In the genomic region with DNA sequence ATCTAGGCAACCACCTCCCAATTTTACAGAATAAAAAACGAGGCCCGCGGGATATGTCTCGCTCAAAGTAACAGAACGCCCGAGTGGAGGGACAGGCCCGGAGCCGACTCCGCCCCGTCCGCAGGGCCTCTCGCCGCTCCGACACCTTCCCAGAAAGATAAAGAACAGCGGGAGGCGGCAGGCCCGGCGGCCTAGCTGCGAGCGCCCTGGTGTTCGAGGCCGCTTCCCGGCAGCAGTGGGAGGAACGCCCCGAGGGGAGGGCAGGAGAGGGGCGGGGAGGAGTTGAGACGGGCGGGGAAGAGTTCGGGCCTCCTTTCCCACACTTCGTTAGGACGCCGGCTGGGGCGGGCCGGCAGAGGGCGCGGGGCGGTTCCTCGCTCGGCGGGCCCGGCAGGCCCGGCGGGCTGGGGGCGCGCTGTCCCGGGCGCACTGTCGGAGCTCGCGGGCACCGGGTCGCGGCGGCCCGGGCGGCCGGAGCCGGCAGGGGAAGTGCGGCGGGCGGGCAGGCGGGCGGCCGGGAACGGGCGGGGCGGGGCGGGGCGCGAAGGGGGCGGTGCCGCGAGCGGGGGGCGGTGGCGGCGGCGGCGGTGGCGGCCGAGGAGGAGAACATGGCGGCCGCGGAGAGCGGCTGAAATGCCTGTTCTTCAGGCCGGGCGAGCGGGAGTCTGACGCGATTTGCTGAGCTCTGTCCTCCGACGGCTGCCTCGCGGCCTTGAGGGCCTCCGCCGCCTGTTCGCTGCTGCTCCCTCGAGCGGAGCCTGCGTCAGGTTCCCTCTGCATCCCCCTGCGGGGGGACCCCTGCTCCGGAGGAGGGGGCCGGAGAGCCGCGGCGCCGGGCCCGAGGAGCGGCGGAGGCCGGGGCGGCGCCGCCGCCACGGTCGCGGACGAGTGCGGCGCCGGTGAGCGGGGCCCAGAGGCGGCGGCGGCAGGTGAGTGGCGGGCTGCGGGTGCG, we compare ENCODE assay signal across 1 cellular context.
TF ChIP-seq lines count a peak whose summit lies in the region.

A gene (plus strand): TSS at position 581 of the 952 bp plus-strand sequence. CDS start 167,424 bp downstream, outside the sequence.

TF ChIP-seq in HEK293, 187 proteins besides CTCF, POLR2A, EP300 and RAD21 (continued from another document and continues in another):
- TF ChIP-seq, protein P1, sequence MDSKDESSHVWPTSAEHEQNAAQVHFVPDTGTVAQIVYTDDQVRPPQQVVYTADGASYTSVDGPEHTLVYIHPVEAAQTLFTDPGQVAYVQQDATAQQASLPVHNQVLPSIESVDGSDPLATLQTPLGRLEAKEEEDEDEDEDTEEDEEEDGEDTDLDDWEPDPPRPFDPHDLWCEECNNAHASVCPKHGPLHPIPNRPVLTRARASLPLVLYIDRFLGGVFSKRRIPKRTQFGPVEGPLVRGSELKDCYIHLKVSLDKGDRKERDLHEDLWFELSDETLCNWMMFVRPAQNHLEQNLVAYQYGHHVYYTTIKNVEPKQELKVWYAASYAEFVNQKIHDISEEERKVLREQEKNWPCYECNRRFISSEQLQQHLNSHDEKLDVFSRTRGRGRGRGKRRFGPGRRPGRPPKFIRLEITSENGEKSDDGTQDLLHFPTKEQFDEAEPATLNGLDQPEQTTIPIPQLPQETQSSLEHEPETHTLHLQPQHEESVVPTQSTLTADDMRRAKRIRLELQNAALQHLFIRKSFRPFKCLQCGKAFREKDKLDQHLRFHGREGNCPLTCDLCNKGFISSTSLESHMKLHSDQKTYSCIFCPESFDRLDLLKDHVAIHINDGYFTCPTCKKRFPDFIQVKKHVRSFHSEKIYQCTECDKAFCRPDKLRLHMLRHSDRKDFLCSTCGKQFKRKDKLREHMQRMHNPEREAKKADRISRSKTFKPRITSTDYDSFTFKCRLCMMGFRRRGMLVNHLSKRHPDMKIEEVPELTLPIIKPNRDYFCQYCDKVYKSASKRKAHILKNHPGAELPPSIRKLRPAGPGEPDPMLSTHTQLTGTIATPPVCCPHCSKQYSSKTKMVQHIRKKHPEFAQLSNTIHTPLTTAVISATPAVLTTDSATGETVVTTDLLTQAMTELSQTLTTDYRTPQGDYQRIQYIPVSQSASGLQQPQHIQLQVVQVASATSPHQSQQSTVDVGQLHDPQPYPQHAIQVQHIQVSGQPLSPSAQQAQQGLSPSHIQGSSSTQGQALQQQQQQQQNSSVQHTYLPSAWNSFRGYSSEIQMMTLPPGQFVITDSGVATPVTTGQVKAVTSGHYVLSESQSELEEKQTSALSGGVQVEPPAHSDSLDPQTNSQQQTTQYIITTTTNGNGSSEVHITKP (tag by site-specific recombination; IDR thresholded peaks at IDR 0.05), result no peak
- TF ChIP-seq ZNF433 (tag by site-specific recombination; IDR thresholded peaks at IDR 0.05; ENCODE audit: low read depth), result no peak
- TF ChIP-seq, protein P2, sequence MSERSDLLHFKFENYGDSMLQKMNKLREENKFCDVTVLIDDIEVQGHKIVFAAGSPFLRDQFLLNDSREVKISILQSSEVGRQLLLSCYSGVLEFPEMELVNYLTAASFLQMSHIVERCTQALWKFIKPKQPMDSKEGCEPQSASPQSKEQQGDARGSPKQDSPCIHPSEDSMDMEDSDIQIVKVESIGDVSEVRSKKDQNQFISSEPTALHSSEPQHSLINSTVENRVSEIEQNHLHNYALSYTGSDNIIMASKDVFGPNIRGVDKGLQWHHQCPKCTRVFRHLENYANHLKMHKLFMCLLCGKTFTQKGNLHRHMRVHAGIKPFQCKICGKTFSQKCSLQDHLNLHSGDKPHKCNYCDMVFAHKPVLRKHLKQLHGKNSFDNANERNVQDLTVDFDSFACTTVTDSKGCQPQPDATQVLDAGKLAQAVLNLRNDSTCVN (tag by site-specific recombination; optimal IDR thresholded peaks at IDR 0.05), result peak; percentile 45
- no peak for TF ChIP-seq ZNF596 (tag by site-specific recombination; IDR thresholded peaks at IDR 0.05)
- no peak for TF ChIP-seq ZSCAN23 (tag by site-specific recombination; IDR thresholded peaks at IDR 0.05)
- TF ChIP-seq, protein P3, sequence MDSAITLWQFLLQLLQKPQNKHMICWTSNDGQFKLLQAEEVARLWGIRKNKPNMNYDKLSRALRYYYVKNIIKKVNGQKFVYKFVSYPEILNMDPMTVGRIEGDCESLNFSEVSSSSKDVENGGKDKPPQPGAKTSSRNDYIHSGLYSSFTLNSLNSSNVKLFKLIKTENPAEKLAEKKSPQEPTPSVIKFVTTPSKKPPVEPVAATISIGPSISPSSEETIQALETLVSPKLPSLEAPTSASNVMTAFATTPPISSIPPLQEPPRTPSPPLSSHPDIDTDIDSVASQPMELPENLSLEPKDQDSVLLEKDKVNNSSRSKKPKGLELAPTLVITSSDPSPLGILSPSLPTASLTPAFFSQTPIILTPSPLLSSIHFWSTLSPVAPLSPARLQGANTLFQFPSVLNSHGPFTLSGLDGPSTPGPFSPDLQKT (IDR thresholded peaks at IDR 0.05; ENCODE audit: borderline replicate concordance, low read depth, low read length), result no peak
- TF ChIP-seq ZNF664 (tag by site-specific recombination; IDR thresholded peaks at IDR 0.05), result no peak
- TF ChIP-seq KLF8 (tag by site-specific recombination; IDR thresholded peaks at IDR 0.05), result peak; percentile 68
- TF ChIP-seq KLF16 (tag by site-specific recombination; IDR thresholded peaks at IDR 0.05), result peak; percentile 27; the same call in 1 of the 2 replicates
- TF ChIP-seq, protein P4, sequence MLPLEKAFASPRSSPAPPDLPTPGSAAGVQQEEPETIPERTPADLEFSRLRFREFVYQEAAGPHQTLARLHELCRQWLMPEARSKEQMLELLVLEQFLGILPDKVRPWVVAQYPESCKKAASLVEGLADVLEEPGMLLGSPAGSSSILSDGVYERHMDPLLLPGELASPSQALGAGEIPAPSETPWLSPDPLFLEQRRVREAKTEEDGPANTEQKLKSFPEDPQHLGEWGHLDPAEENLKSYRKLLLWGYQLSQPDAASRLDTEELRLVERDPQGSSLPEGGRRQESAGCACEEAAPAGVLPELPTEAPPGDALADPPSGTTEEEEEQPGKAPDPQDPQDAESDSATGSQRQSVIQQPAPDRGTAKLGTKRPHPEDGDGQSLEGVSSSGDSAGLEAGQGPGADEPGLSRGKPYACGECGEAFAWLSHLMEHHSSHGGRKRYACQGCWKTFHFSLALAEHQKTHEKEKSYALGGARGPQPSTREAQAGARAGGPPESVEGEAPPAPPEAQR (tag by site-specific recombination; IDR thresholded peaks at IDR 0.05), result no peak
- TF ChIP-seq EGR2 (tag by site-specific recombination; IDR thresholded peaks at IDR 0.05; ENCODE audit: low read depth), result peak; percentile 32; the same call in 1 of the 2 replicates
- TF ChIP-seq ZNF133 (tag by site-specific recombination; IDR thresholded peaks at IDR 0.05), result no peak
- no peak for TF ChIP-seq ZNF404 (tag by site-specific recombination; IDR thresholded peaks at IDR 0.05)
- peak; percentile 48; the same call in 1 of the 2 replicates for TF ChIP-seq WT1 (tag by site-specific recombination; IDR thresholded peaks at IDR 0.05)
- TF ChIP-seq ZNF266 (tag by site-specific recombination; IDR thresholded peaks at IDR 0.05; ENCODE audit: low read depth), result no peak
- peak; percentile 83 for TF ChIP-seq ZNF341 (tag by site-specific recombination; IDR thresholded peaks at IDR 0.05; ENCODE audit: low read depth)
- TF ChIP-seq YY2 (tag by site-specific recombination; IDR thresholded peaks at IDR 0.05), result peak; percentile 29; the same call in 1 of the 2 replicates
- TF ChIP-seq, protein P5, sequence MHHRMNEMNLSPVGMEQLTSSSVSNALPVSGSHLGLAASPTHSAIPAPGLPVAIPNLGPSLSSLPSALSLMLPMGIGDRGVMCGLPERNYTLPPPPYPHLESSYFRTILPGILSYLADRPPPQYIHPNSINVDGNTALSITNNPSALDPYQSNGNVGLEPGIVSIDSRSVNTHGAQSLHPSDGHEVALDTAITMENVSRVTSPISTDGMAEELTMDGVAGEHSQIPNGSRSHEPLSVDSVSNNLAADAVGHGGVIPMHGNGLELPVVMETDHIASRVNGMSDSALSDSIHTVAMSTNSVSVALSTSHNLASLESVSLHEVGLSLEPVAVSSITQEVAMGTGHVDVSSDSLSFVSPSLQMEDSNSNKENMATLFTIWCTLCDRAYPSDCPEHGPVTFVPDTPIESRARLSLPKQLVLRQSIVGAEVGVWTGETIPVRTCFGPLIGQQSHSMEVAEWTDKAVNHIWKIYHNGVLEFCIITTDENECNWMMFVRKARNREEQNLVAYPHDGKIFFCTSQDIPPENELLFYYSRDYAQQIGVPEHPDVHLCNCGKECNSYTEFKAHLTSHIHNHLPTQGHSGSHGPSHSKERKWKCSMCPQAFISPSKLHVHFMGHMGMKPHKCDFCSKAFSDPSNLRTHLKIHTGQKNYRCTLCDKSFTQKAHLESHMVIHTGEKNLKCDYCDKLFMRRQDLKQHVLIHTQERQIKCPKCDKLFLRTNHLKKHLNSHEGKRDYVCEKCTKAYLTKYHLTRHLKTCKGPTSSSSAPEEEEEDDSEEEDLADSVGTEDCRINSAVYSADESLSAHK (tag by site-specific recombination; IDR thresholded peaks at IDR 0.05), result no peak
- no peak for TF ChIP-seq ZNF521 (tag by site-specific recombination; IDR thresholded peaks at IDR 0.05)
- no peak for TF ChIP-seq ZNF138 (tag by site-specific recombination; IDR thresholded peaks at IDR 0.05; ENCODE audit: borderline replicate concordance)
- TF ChIP-seq ZNF426 (tag by site-specific recombination; IDR thresholded peaks at IDR 0.05), result no peak
- no peak for TF ChIP-seq ZNF202 (tag by site-specific recombination; IDR thresholded peaks at IDR 0.05; ENCODE audit: borderline replicate concordance)
- TF ChIP-seq ZBTB20 (tag by site-specific recombination; IDR thresholded peaks at IDR 0.05), result no peak
- TF ChIP-seq, protein P6, sequence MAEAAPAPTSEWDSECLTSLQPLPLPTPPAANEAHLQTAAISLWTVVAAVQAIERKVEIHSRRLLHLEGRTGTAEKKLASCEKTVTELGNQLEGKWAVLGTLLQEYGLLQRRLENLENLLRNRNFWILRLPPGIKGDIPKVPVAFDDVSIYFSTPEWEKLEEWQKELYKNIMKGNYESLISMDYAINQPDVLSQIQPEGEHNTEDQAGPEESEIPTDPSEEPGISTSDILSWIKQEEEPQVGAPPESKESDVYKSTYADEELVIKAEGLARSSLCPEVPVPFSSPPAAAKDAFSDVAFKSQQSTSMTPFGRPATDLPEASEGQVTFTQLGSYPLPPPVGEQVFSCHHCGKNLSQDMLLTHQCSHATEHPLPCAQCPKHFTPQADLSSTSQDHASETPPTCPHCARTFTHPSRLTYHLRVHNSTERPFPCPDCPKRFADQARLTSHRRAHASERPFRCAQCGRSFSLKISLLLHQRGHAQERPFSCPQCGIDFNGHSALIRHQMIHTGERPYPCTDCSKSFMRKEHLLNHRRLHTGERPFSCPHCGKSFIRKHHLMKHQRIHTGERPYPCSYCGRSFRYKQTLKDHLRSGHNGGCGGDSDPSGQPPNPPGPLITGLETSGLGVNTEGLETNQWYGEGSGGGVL (tag by site-specific recombination; IDR thresholded peaks at IDR 0.05), result peak; percentile 71
- no peak for TF ChIP-seq ZNF19 (tag by site-specific recombination; IDR thresholded peaks at IDR 0.05; ENCODE audit: low read depth)
- TF ChIP-seq ZNF311 (tag by site-specific recombination; IDR thresholded peaks at IDR 0.05; ENCODE audit: borderline replicate concordance), result no peak
- TF ChIP-seq ZNF561 (tag by site-specific recombination; IDR thresholded peaks at IDR 0.05; ENCODE audit: borderline replicate concordance), result peak; percentile 82; the same call in 1 of the 2 replicates
- TF ChIP-seq, protein P7, sequence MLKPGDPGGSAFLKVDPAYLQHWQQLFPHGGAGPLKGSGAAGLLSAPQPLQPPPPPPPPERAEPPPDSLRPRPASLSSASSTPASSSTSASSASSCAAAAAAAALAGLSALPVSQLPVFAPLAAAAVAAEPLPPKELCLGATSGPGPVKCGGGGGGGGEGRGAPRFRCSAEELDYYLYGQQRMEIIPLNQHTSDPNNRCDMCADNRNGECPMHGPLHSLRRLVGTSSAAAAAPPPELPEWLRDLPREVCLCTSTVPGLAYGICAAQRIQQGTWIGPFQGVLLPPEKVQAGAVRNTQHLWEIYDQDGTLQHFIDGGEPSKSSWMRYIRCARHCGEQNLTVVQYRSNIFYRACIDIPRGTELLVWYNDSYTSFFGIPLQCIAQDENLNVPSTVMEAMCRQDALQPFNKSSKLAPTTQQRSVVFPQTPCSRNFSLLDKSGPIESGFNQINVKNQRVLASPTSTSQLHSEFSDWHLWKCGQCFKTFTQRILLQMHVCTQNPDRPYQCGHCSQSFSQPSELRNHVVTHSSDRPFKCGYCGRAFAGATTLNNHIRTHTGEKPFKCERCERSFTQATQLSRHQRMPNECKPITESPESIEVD (tag by site-specific recombination; IDR thresholded peaks at IDR 0.05), result no peak
- TF ChIP-seq ZNF654 (tag by site-specific recombination; IDR thresholded peaks at IDR 0.05; ENCODE audit: low read depth), result no peak
- TF ChIP-seq, protein P8, sequence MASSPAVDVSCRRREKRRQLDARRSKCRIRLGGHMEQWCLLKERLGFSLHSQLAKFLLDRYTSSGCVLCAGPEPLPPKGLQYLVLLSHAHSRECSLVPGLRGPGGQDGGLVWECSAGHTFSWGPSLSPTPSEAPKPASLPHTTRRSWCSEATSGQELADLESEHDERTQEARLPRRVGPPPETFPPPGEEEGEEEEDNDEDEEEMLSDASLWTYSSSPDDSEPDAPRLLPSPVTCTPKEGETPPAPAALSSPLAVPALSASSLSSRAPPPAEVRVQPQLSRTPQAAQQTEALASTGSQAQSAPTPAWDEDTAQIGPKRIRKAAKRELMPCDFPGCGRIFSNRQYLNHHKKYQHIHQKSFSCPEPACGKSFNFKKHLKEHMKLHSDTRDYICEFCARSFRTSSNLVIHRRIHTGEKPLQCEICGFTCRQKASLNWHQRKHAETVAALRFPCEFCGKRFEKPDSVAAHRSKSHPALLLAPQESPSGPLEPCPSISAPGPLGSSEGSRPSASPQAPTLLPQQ (tag by site-specific recombination; IDR thresholded peaks at IDR 0.05), result no peak; the same call in 1 of the 2 replicates
- TF ChIP-seq ZNF37A (tag by site-specific recombination; IDR thresholded peaks at IDR 0.05), result no peak
- TF ChIP-seq ZNF514 (tag by site-specific recombination; IDR thresholded peaks at IDR 0.05), result no peak
- TF ChIP-seq KLF1 (tag by site-specific recombination; IDR thresholded peaks at IDR 0.05), result peak; percentile 86
- TF ChIP-seq ZNF391 (tag by site-specific recombination; IDR thresholded peaks at IDR 0.05; ENCODE audit: borderline replicate concordance, low read depth), result no peak
- peak; percentile 74; the same call in 1 of the 2 replicates for TF ChIP-seq KLF7 (tag by site-specific recombination; IDR thresholded peaks at IDR 0.05; ENCODE audit: borderline replicate concordance)
- TF ChIP-seq, protein P9, sequence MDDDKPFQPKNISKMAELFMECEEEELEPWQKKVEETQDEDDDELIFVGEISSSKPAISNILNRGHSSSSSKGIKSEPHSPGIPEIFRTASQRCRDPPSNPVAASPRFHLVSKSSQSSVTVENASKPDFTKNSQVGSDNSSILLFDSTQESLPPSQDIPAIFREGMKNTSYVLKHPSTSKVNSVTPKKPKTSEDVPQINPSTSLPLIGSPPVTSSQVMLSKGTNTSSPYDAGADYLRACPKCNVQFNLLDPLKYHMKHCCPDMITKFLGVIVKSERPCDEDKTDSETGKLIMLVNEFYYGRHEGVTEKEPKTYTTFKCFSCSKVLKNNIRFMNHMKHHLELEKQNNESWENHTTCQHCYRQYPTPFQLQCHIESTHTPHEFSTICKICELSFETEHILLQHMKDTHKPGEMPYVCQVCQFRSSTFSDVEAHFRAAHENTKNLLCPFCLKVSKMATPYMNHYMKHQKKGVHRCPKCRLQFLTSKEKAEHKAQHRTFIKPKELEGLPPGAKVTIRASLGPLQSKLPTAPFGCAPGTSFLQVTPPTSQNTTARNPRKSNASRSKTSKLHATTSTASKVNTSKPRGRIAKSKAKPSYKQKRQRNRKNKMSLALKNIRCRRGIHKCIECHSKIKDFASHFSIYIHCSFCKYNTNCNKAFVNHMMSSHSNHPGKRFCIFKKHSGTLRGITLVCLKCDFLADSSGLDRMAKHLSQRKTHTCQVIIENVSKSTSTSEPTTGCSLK (tag by site-specific recombination; IDR thresholded peaks at IDR 0.05), result no peak
- TF ChIP-seq ZNF423 (tag by site-specific recombination; IDR thresholded peaks at IDR 0.05), result peak; percentile 76; the same call in 1 of the 2 replicates
- TF ChIP-seq SP3 (tag by site-specific recombination; IDR thresholded peaks at IDR 0.05), result peak; percentile 87
